Comparison of ENCODE assay signal across 9 cellular contexts in the genomic region with DNA sequence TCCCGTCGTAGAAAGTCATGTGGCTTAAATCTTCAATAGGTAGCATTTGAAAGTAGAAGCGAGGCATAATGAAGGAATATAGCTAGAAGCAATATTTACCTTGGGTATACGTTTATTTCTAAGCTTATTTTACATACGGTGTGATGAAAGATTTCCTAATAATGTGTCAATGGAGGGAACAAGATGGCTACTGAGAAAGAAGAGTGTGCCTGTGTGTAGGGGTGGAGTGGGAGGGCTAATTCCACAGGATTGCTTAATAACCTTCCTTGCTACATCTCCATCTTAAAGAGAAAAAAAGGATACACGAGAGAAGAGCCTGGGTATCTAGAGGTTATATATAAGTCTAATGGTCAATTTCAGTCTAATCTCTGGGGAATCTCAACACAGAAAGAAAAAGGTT. TPM values are rescaled to one million over a fixed set of nuclear protein-coding genes. Genes with fewer than 3 reads are reported as not detected.
DNase-seq lines count a peak whose midpoint lies in the region; ATAC-seq and TF ChIP-seq lines count a peak whose summit lies in the region.
"Had no signal": no experiment of that assay in that cellular context is flagged by ENCODE, and none has a peak within 500 bp of the region (broad histone marks: within the 10 kb centered on the region; RNA-seq: fewer than 3 reads in every experiment).

No MANE protein-coding gene starts in this region.

- peak overlapping the region; percentile 98 to 99 (median 99) for H3K27ac ChIP-seq in esophagus muscularis mucosa (replicated peaks in 1 of 4)

- intact Hi-C loops in esophagus muscularis mucosa (cut with DNase I) = loop anchor here (5.0 to 10.0 kb wide), 2 partner anchors 62 to 391 kb away; no protein-coding TSS in a partner anchor

- H3K9me3 ChIP-seq in esophagus muscularis mucosa = no peaks in the 10 kb centered on the region

- 59% methylated on average over 6 of the region's 6 CpGs for WGBS in esophagus muscularis mucosa

- H3K27me3 ChIP-seq in esophagus muscularis mucosa = no peaks in the 10 kb centered on the region

- no peaks in the 10 kb centered on the region for H3K36me3 ChIP-seq in esophagus muscularis mucosa

- no peak for TF ChIP-seq EP300 in esophagus muscularis mucosa (IDR thresholded peaks at IDR 0.05)

- no peak for ATAC-seq in left lobe of liver
- ATAC-seq in GM18870 (IDR thresholded peaks at IDR 0.05; ENCODE audit: unreplicated experiment) = no peak

- H3K4me3 ChIP-seq in esophagus muscularis mucosa (peak overlapping the region; percentile 79 to 88 (median 86)), retinal pigment epithelial cell (ENCODE audit: low read length) (peak overlapping the region; percentile 84)

- H3K4me1 ChIP-seq in esophagus muscularis mucosa = peaks cover 10 to 65% (median 46%) of the 10 kb centered on the region in 4 donors

- TF ChIP-seq CTCF in esophagus muscularis mucosa (IDR thresholded peaks at IDR 0.05) = no peak
- TF ChIP-seq CTCF in retinal pigment epithelial cell (conservative IDR thresholded peaks at IDR 0.05; ENCODE audit: low read depth, low read length) = no peak

- TF ChIP-seq POLR2A in esophagus muscularis mucosa (IDR thresholded peaks at IDR 0.05; ENCODE audit: low read depth) = no peak

- peak; percentile 51 for DNase-seq in GM03348 (ENCODE audit: low spot score)
- DNase-seq in RPMI7951 (ENCODE audit: low read depth) = peak; percentile 68
- no peak for DNase-seq in esophagus muscularis mucosa (ENCODE audit: extremely low spot score)
- DNase-seq in retinal pigment epithelial cell (ENCODE audit: low read depth) = no peak
- no peak for DNase-seq in HUDEP-2 (lab: John Stamatoyannopoulos, UW; ENCODE audit: unreplicated experiment in 76 of 76)
- DNase-seq in pons (ENCODE audit: low spot score) = no peak
- no peak for DNase-seq in left lobe of liver (ENCODE audit: low spot score)
- DNase-seq: NCI-H748 treated with DMSO at 0.1 percent for 48 hours had no signal

RNA-seq across cellular contexts. Expression of gene SPART, which starts 2.0 kb away (rescaled TPM):
- 44.0 and 52.9 TPM in 2 replicates for total RNA-seq in RPMI7951 (2014; rRNA removed; shearing (Covaris generic))
- total RNA-seq in esophagus muscularis mucosa (100 to 1,000 TPM in 3 of 4 donors, 10 to 100 TPM in 1; 95.1 to 157 (median 122) TPM), left lobe of liver (14.6 TPM)

RNA-seq across cellular contexts. Expression of gene CCDC169, which starts 46.6 kb away (rescaled TPM):
- 0.36 and 0.88 TPM in 2 replicates for total RNA-seq in RPMI7951 (2014; rRNA removed; shearing (Covaris generic))
- total RNA-seq in esophagus muscularis mucosa = 1 to 10 TPM in 1 of 4 donors, under 1 TPM in 3; 0.42 to 1.6 (median 0.84) TPM
- 0.08 TPM for total RNA-seq in left lobe of liver

Comparison
In these comparisons a context has a peak if more than half of its experiments do, and no peak if none do; other contexts are left out.
1. DNase-seq: peak in GM03348 (single experiment) and RPMI7951 (single experiment); none in esophagus muscularis mucosa (single experiment), retinal pigment epithelial cell (single experiment), HUDEP-2 (0 of 76), pons (single experiment) and left lobe of liver (single experiment).